17 cellular contexts compared by ENCODE assay signal in genomic region chr2:161746891-161747535, GRCh38.
"Had no signal": no experiment of that assay in that cellular context is flagged by ENCODE, and none has a peak within 500 bp of the region (broad histone marks: within the 10 kb centered on the region; RNA-seq: fewer than 3 reads in every experiment).

No MANE protein-coding gene starts in this region.

- H3K9me3 ChIP-seq: body of pancreas, lower lobe of right lung had no signal

- H3K4me1 ChIP-seq: body of pancreas, foreskin keratinocyte, lower lobe of right lung, spleen, transverse colon had no signal

- H3K27me3 Mint-ChIP-seq: activated naive CD8-positive, alpha-beta T cell treated with anti-CD3 and anti-CD28 coated beads for 36 hours had no signal

- H3K9me3 Mint-ChIP-seq: activated naive CD8-positive, alpha-beta T cell treated with anti-CD3 and anti-CD28 coated beads for 36 hours; activated T-helper 1 cell treated with anti-CD3 and anti-CD28 coated beads, Interleukin-12 subunit alpha, Interleukin-12 subunit beta, Interleukin-2, Interleukin-4 antibody, amounts not matched to agents 30 ng/mL and 10 ng/mL and 1 ng/mL, durations not matched to agents 14 hours and 24 hours and 36 hours had no signal

- H3K4me3 Mint-ChIP-seq: activated naive CD8-positive, alpha-beta T cell treated with anti-CD3 and anti-CD28 coated beads for 36 hours; activated T-helper 1 cell treated with anti-CD3 and anti-CD28 coated beads, Interleukin-12 subunit alpha, Interleukin-12 subunit beta, Interleukin-2, Interleukin-4 antibody, amounts not matched to agents 30 ng/mL and 10 ng/mL and 1 ng/mL, durations not matched to agents 14 hours and 24 hours and 36 hours; natural killer cell treated with Interleukin-12 subunit alpha and Interleukin-12 subunit beta and Interleukin-15 and Interleukin-18, amount 100 ng/mL, for 72 hours had no signal

- H3K27me3 ChIP-seq: body of pancreas, foreskin keratinocyte, spleen, transverse colon had no signal

- H3K4me3 ChIP-seq: body of pancreas, lower lobe of right lung, spleen, transverse colon had no signal

- H3K27ac ChIP-seq: body of pancreas, foreskin keratinocyte, lower lobe of right lung, spleen, transverse colon, VCaP had no signal

- H3K36me3 ChIP-seq: lower lobe of right lung, spleen, transverse colon had no signal

- DNase-seq: activated CD4-positive, alpha-beta T cell treated with anti-CD3 and anti-CD28 coated beads for 1 hour; activated CD4-positive, alpha-beta T cell treated with anti-CD3 and anti-CD28 coated beads, Interleukin-2, amount 50 U/mL, for 4 hours; activated naive CD8-positive, alpha-beta T cell treated with anti-CD3 and anti-CD28 coated beads for 36 hours; activated T-cell treated with anti-CD3 and anti-CD28 coated beads for 4 hours; amniotic stem cell; body of pancreas; foreskin keratinocyte; glutamatergic neuron; hippocampal formation; lower lobe of right lung; spleen; stimulated activated naive CD4-positive, alpha-beta T cell; T-helper 2 cell; transverse colon had no signal

- H3K27ac Mint-ChIP-seq: activated naive CD8-positive, alpha-beta T cell treated with anti-CD3 and anti-CD28 coated beads for 36 hours; activated T-helper 1 cell treated with anti-CD3 and anti-CD28 coated beads, Interleukin-12 subunit alpha, Interleukin-12 subunit beta, Interleukin-2, Interleukin-4 antibody, amounts not matched to agents 30 ng/mL and 10 ng/mL and 1 ng/mL, durations not matched to agents 14 hours and 24 hours and 36 hours; natural killer cell treated with Interleukin-12 subunit alpha and Interleukin-12 subunit beta and Interleukin-15 and Interleukin-18, amount 100 ng/mL, for 72 hours had no signal

- H3K4me1 Mint-ChIP-seq: activated naive CD8-positive, alpha-beta T cell treated with anti-CD3 and anti-CD28 coated beads for 36 hours had no signal

- ATAC-seq: body of pancreas, foreskin keratinocyte, lower lobe of right lung had no signal
